2 cellular contexts compared by ENCODE assay signal in genomic region chr3:38242812-38243211, GRCh38. TPM values are rescaled to one million over a fixed set of nuclear protein-coding genes. Genes with fewer than 3 reads are reported as not detected.
"Had no signal": no experiment of that assay in that cellular context is flagged by ENCODE, and none has a peak within 500 bp of the region (broad histone marks: within the 10 kb centered on the region; RNA-seq: fewer than 3 reads in every experiment).

No MANE protein-coding gene starts in this region.

RNA-seq across cellular contexts. Expression of gene SLC22A13, which starts 22.8 kb away (rescaled TPM):
- total RNA-seq: M059J had no signal

RNA-seq across cellular contexts. Expression of gene SLC22A14, which starts 39.3 kb away (rescaled TPM):
- total RNA-seq: LHCN-M2, M059J had no signal
